In genomic region chr18:42644729-42645131, GRCh38 we compare ENCODE assay signal across 23 cellular contexts.
DNase-seq lines count a peak whose midpoint lies in the region; ATAC-seq, FAIRE-seq and TF ChIP-seq lines count a peak whose summit lies in the region.
"Had no signal": no experiment of that assay in that cellular context is flagged by ENCODE, and none has a peak within 500 bp of the region (broad histone marks: within the 10 kb centered on the region; RNA-seq: fewer than 3 reads in every experiment).

No MANE protein-coding gene starts in this region.

- TF ChIP-seq CTCF in H1 (IDR thresholded peaks at IDR 0.05; ENCODE audit: control extremely low read depth in 1 of 3, insufficient read depth in 1 of 3, low read depth in 1 of 3, low read length in 3 of 3) = no peak

- DNase-seq in DMS53 (lab: John Stamatoyannopoulos, UW) = peak; percentile 37
- no peak for DNase-seq in DMS53 treated with DMSO at 0.1 percent for 48 hours (lab: John Stamatoyannopoulos, UW; ENCODE audit: unreplicated experiment)
- peak; percentile 43 for DNase-seq in NCI-H226
- DNase-seq in H1 (ENCODE audit: low read depth in 1 of 2, low spot score in 2 of 2) = no peak
- DNase-seq in neuronal stem cell (ENCODE audit: low spot score) = no peak
- DNase-seq in NCI-H1417 treated with DMSO at 0.1 percent for 48 hours (lab: John Stamatoyannopoulos, UW) = no peak
- no peak for DNase-seq in OCI-M2 (lab: John Stamatoyannopoulos, UW; ENCODE audit: unreplicated experiment)
- DNase-seq: activated CD8-positive, alpha-beta memory T cell treated with anti-CD3 and anti-CD28 coated beads, Interleukin-2, amount 50 U/mL, for 48 hours; colonic mucosa; H9; left lung; MV-4-11; NCI-H2029; NCI-H446 treated with DMSO at 0.1 percent for 48 hours; pancreas; right lobe of liver; stimulated activated CD4-positive, alpha-beta T cell treated with anti-CD3 and anti-CD28 coated beads, Interleukin-15, amount 100 ng/mL, for 24 hours; stimulated activated CD8-positive, alpha-beta memory T cell treated with anti-CD3 and anti-CD28 coated beads, Interleukin-4, amount 100 ng/mL, for 48 hours; upper lobe of right lung had no signal

- no peak overlapping the region for H3K56ac ChIP-seq in H1 (replicated peaks; ENCODE audit: insufficient read length, low read depth, low read length)

- ATAC-seq in GM18909 (IDR thresholded peaks at IDR 0.05; ENCODE audit: poor library complexity, unreplicated experiment) = no peak
- ATAC-seq: left lung; natural killer cell treated with Interleukin-12 subunit alpha and Interleukin-12 subunit beta and Interleukin-15 and Interleukin-18, amount 100 ng/mL, for 72 hours; pancreas; right lobe of liver; upper lobe of right lung; WTC11 had no signal

- H3K27me3 ChIP-seq in H1 (replicated peaks in 1 of 4; ENCODE audit: control insufficient read depth in 3 of 4, extremely low read depth in 1 of 4, insufficient read depth in 3 of 4, low read length in 3 of 4) = no peaks in the 10 kb centered on the region
- H3K27me3 ChIP-seq in neuronal stem cell (ENCODE audit: control insufficient read depth in 3 of 3, insufficient read depth in 3 of 3, low read depth in 1 of 3, low read length in 3 of 3) = no peaks in the 10 kb centered on the region
- H3K27me3 ChIP-seq: colonic mucosa, left lung, pancreas, right lobe of liver, upper lobe of right lung had no signal

- no peak overlapping the region; the same call in 1 of the 2 replicates for H2BK12ac ChIP-seq in H1 (ENCODE audit: low read depth, low read length)
- no peak overlapping the region for H2BK12ac ChIP-seq in neuronal stem cell (ENCODE audit: low read length)

- no peak overlapping the region for H3K18ac ChIP-seq in H1 (ENCODE audit: extremely low read depth, low read length)
- H3K18ac ChIP-seq in neuronal stem cell (ENCODE audit: low read length) = no peak overlapping the region

- H2BK20ac ChIP-seq in H1 (ENCODE audit: low read length) = no peak overlapping the region; the same call in 1 of the 2 replicates

- H4K8ac ChIP-seq in H1 (ENCODE audit: extremely low read depth, insufficient read depth, low read length) (no peak overlapping the region), neuronal stem cell (ENCODE audit: low read depth, low read length) (no peak overlapping the region)

- WGBS in H1 (ENCODE audit: extremely low coverage in 1 of 2, insufficient coverage in 1 of 2, insufficient read length in 1 of 2, insufficient replicate concordance in 2 of 2, low coverage in 1 of 2, low lambda C conversion rate in 2 of 2, missing lambda C conversion rate in 1 of 2), 2 experiments = 90% methylated on average over 3 of the region's 3 CpGs; no CpG with 5 or more reads in 1 of the 2 experiments
- WGBS in neuronal stem cell (ENCODE audit: extremely low coverage in 2 of 2, insufficient read length in 2 of 2, insufficient replicate concordance in 1 of 2), 2 donors = no CpG with 5 or more reads among the region's 3 CpGs

- no peaks in the 10 kb centered on the region for H3K79me2 ChIP-seq in H1 (ENCODE audit: control insufficient read depth in 1 of 2, insufficient read depth in 2 of 2, low read length in 2 of 2)

- POLR2A ChIA-PET in H1 (lab: Charles Lee; ENCODE audit: partially characterized antibody) = no interaction called here

- H4K91ac ChIP-seq in H1 (replicated peaks; ENCODE audit: insufficient read length, low read length) = no peak overlapping the region
- no peak overlapping the region for H4K91ac ChIP-seq in neuronal stem cell (ENCODE audit: low read depth, low read length, poor library complexity)

- no peak overlapping the region for H3K23ac ChIP-seq in H1 (ENCODE audit: insufficient read length)
- no peak overlapping the region for H3K23ac ChIP-seq in neuronal stem cell (ENCODE audit: low read depth, low read length, poor library complexity)

- CTCF ChIA-PET in H1 (lab: Charles Lee; ENCODE audit: partially characterized antibody) = interaction anchor here (0.6 to 2.1 kb wide), 3 partner anchors 9 to 189 kb away, joined by 3 to 9 read pairs (median 8); no protein-coding TSS in a partner anchor

- H2AK5ac ChIP-seq in H1 (ENCODE audit: low read depth, low read length) (no peak overlapping the region), neuronal stem cell (ENCODE audit: low read depth, low read length) (no peak overlapping the region)

- TF ChIP-seq EP300 in H1 (IDR thresholded peaks at IDR 0.05; ENCODE audit: borderline replicate concordance in 1 of 2, low read depth in 2 of 2, low read length in 2 of 2) = no peak

- H2BK5ac ChIP-seq in H1 (ENCODE audit: low read depth, low read length) = no peak overlapping the region
- H2BK5ac ChIP-seq in neuronal stem cell (ENCODE audit: low read length) = no peak overlapping the region

- H3K14ac ChIP-seq in H1 (ENCODE audit: insufficient read length) (no peak overlapping the region), neuronal stem cell (ENCODE audit: low read length) (no peak overlapping the region)

- TF ChIP-seq POLR2A in H1 (IDR thresholded peaks at IDR 0.05; ENCODE audit: control extremely low read depth in 1 of 2, low read depth in 2 of 2, low read length in 2 of 2) = no peak

- FAIRE-seq in H1 (lab: Jason Lieb, UNC) = no peak
- FAIRE-seq: pancreas had no signal

- 0 out of 7 replicates have a peak, but pooled peaks cover 0 to 4% (median 0%) of the 10 kb centered on the region in 4 experiments for H3K4me1 ChIP-seq in H1 (replicated peaks in 1 of 4; ENCODE audit: control insufficient read depth in 3 of 4, insufficient read depth in 4 of 4, low read length in 3 of 4)
- peaks cover 0 to 2% of the 10 kb centered on the region in 2 donors for H3K4me1 ChIP-seq in neuronal stem cell (ENCODE audit: control insufficient read depth in 2 of 2, insufficient read depth in 1 of 2, low read depth in 1 of 2, low read length in 2 of 2)
- H3K4me1 ChIP-seq: Caco-2, colonic mucosa, left lung, pancreas, right lobe of liver, upper lobe of right lung had no signal

- H3K79me1 ChIP-seq in H1 (ENCODE audit: low read depth, low read length) (no peaks in the 10 kb centered on the region), neuronal stem cell (ENCODE audit: low read depth, low read length) (no peaks in the 10 kb centered on the region)

- H3K4me2 ChIP-seq in H1 (ENCODE audit: insufficient read depth in 1 of 2, low read depth in 2 of 2, low read length in 2 of 2) = no peak overlapping the region
- no peak overlapping the region for H3K4me2 ChIP-seq in neuronal stem cell (ENCODE audit: insufficient read depth, low read length, poor library complexity, severe bottlenecking)

- H3K9me3 ChIP-seq in H1 (ENCODE audit: insufficient read depth in 2 of 2, low read depth in 1 of 2, low read length in 1 of 2) (no peaks in the 10 kb centered on the region), neuronal stem cell (replicated peaks in 1 of 2; ENCODE audit: control insufficient read depth in 2 of 2, insufficient read depth in 1 of 2, low read depth in 1 of 2, low read length in 2 of 2) (no peaks in the 10 kb centered on the region)
- H3K9me3 ChIP-seq: Caco-2, colonic mucosa, left lung, pancreas, right lobe of liver, upper lobe of right lung had no signal

- TF ChIP-seq RAD21 in H1 (IDR thresholded peaks at IDR 0.05 in 1 of 2, conservative IDR thresholded peaks at IDR 0.05 in 1 of 2; ENCODE audit: low read depth in 2 of 2, low read length in 2 of 2) = no peak

- H3K23me2 ChIP-seq in H1 (ENCODE audit: low read depth, low read length) = no peaks in the 10 kb centered on the region

- H3K36me3 ChIP-seq in H1 (ENCODE audit: control insufficient read depth in 2 of 4, insufficient read depth in 4 of 4, low read length in 3 of 4) (no peaks in the 10 kb centered on the region), neuronal stem cell (replicated peaks in 1 of 2; ENCODE audit: control insufficient read depth in 2 of 2, insufficient read depth in 2 of 2, low read length in 2 of 2) (no peaks in the 10 kb centered on the region)
- H3K36me3 ChIP-seq: colonic mucosa, left lung, pancreas, right lobe of liver, upper lobe of right lung had no signal

- no peak overlapping the region for H4K5ac ChIP-seq in H1 (ENCODE audit: insufficient read length, low read depth, low read length)

- H2BK15ac ChIP-seq in H1 (ENCODE audit: low read length) (peak overlapping the region; percentile 62; the same call in 1 of the 2 replicates), neuronal stem cell (ENCODE audit: low read length) (no peak overlapping the region)

- H3K9ac ChIP-seq in H1 (replicated peaks in 1 of 4; ENCODE audit: extremely low read depth in 1 of 4, low read depth in 3 of 4, low read length in 3 of 4) (no peak overlapping the region), neuronal stem cell (ENCODE audit: low read depth, low read length, poor library complexity) (no peak overlapping the region)

- no peaks in the 10 kb centered on the region for H4K20me1 ChIP-seq in H1 (replicated peaks in 1 of 2; ENCODE audit: control insufficient read depth in 1 of 2, insufficient read depth in 2 of 2, low read length in 2 of 2)

- H3K27ac ChIP-seq in H1 (ENCODE audit: low read depth, low read length) (no peak overlapping the region), neuronal stem cell (replicated peaks; ENCODE audit: low read length) (no peak overlapping the region)
- H3K27ac ChIP-seq: colonic mucosa, left lung, pancreas, right lobe of liver, upper lobe of right lung had no signal

- no peak overlapping the region for H2AFZ ChIP-seq in H1 (ENCODE audit: low read length)
- H2AFZ ChIP-seq in neuronal stem cell (ENCODE audit: low read length) = peak overlapping the region; percentile 5

- H3K4me3 ChIP-seq in H1 (ENCODE audit: extremely low read depth in 1 of 4, insufficient read depth in 2 of 4, low read depth in 3 of 4, low read length in 4 of 4) = no peak overlapping the region
- no peak overlapping the region for H3K4me3 ChIP-seq in neuronal stem cell (ENCODE audit: low read length in 2 of 2)
- H3K4me3 ChIP-seq: colonic mucosa, left lung, pancreas, right lobe of liver, upper lobe of right lung had no signal

- H3K4ac ChIP-seq in H1 (replicated peaks; ENCODE audit: insufficient read length, low read depth, low read length) (no peak overlapping the region), neuronal stem cell (ENCODE audit: low read length) (no peak overlapping the region)

- H2BK120ac ChIP-seq in H1 (replicated peaks; ENCODE audit: low read depth, low read length) = no peak overlapping the region
- no peak overlapping the region for H2BK120ac ChIP-seq in neuronal stem cell (ENCODE audit: low read depth, low read length)

TF ChIP-seq in H1, 55 proteins besides CTCF, POLR2A, EP300 and RAD21 (continues in another document):
- TF ChIP-seq BCL11A (IDR thresholded peaks at IDR 0.05; ENCODE audit: low read depth in 2 of 2, low read length in 2 of 2) = no peak
- no peak for TF ChIP-seq RNF2 (IDR thresholded peaks at IDR 0.05; ENCODE audit: borderline replicate concordance, low read depth, low read length, missing control alignments, poor library complexity, severe bottlenecking)
- TF ChIP-seq TAF7 (optimal IDR thresholded peaks at IDR 0.05; ENCODE audit: borderline replicate concordance, low read depth, low read length) = no peak
- TF ChIP-seq RBBP5 (IDR thresholded peaks at IDR 0.05; ENCODE audit: borderline replicate concordance, low read depth, low read length) = no peak
- TF ChIP-seq EZH2 (IDR thresholded peaks at IDR 0.05; ENCODE audit: low read depth, low read length, severe bottlenecking) = no peak
- TF ChIP-seq CHD2 (IDR thresholded peaks at IDR 0.05; ENCODE audit: low read length) = no peak
- no peak for TF ChIP-seq KDM1A (IDR thresholded peaks at IDR 0.05; ENCODE audit: borderline replicate concordance, low read length)
- TF ChIP-seq SUZ12 (IDR thresholded peaks at IDR 0.05; ENCODE audit: low read length) = no peak

Comparison
In these comparisons a context has a peak if more than half of its experiments do, and no peak if none do; other contexts are left out.
1. DNase-seq: peak in DMS53 (single experiment) and NCI-H226 (single experiment); none in DMS53 treated with DMSO at 0.1 percent for 48 hours (single experiment), H1 (0 of 2), neuronal stem cell (single experiment), NCI-H1417 treated with DMSO at 0.1 percent for 48 hours (single experiment) and OCI-M2 (single experiment).